In genomic region chr12:54017027-54017788, GRCh38 we compare ENCODE assay signal across 8 cellular contexts. TPM values are rescaled to one million over a fixed set of nuclear protein-coding genes. Genes with fewer than 3 reads are reported as not detected.
DNase-seq lines count a peak whose midpoint lies in the region; ATAC-seq, FAIRE-seq and TF ChIP-seq lines count a peak whose summit lies in the region.

No MANE protein-coding gene starts in this region.

- peaks cover 62% of the 10 kb centered on the region for H3K27me3 Mint-ChIP-seq in T-helper 17 cell

- peaks cover 11% of the 10 kb centered on the region for H3K4me1 Mint-ChIP-seq in T-helper 17 cell

- intact Hi-C loops in heart left ventricle (cut with DNase I) = no loop called here

- peak overlapping the region in 1 of 12 donors; percentile 25 for H3K27ac ChIP-seq in heart left ventricle

- H3K4me1 ChIP-seq in ES-I3 (ENCODE audit: insufficient read depth, low read length) (no peaks in the 10 kb centered on the region), heart left ventricle (peaks cover 0 to 50% (median 24%) of the 10 kb centered on the region in 12 donors)

- peak overlapping the region; percentile 86 for H3K4me3 ChIP-seq in Jurkat, Clone E6-1 (ENCODE audit: low read length)
- H3K4me3 ChIP-seq in heart left ventricle (peak overlapping the region; percentile 13 to 56 (median 48)), skeletal muscle cell (ENCODE audit: low read depth, low read length) (peak overlapping the region; percentile 78)

- no peak for FAIRE-seq in D721Med (lab: Jason Lieb, UNC)

- DNase-seq in Jurkat, Clone E6-1 (ENCODE audit: low read depth, low spot score) = no peak
- no peak for DNase-seq in T-helper 17 cell
- no peak for DNase-seq in heart left ventricle
- no peak for DNase-seq in skeletal muscle cell (ENCODE audit: low read depth)
- DNase-seq in islet precursor cell = no peak
- DNase-seq in D721Med (ENCODE audit: insufficient read length, low spot score) = no peak

- H3K9ac ChIP-seq in ES-I3 (ENCODE audit: low read depth, low read length) = peak overlapping the region; percentile 46; the same call in 1 of the 2 replicates

- H3K36me3 Mint-ChIP-seq in T-helper 17 cell (ENCODE audit: low read depth) = peaks cover 10% of the 10 kb centered on the region

- 3 to 4% (median 4%) methylated on average over 24 of the region's 24 CpGs for WGBS in heart left ventricle, 4 donors

- ATAC-seq in GM21619 (IDR thresholded peaks at IDR 0.05; ENCODE audit: unreplicated experiment) = peak; percentile 19
- peak; percentile 45 for ATAC-seq in T-helper 17 cell
- ATAC-seq in heart left ventricle = peak; percentile 6 to 57 (median 44)

- peak overlapping the region; percentile 85 for H3K4me3 Mint-ChIP-seq in T-helper 17 cell

- no peak for TF ChIP-seq POLR2A in heart left ventricle (IDR thresholded peaks at IDR 0.05)

- H3K36me3 ChIP-seq in ES-I3 (ENCODE audit: insufficient read depth, low read length) (no peaks in the 10 kb centered on the region), heart left ventricle (no peaks in the 10 kb centered on the region)

- H3K27ac Mint-ChIP-seq in T-helper 17 cell = peak overlapping the region; percentile 21

- peaks cover 56 to 97% (median 83%) of the 10 kb centered on the region in 9 donors for H3K27me3 ChIP-seq in heart left ventricle

- no peaks in the 10 kb centered on the region for H3K9me3 ChIP-seq in ES-I3 (ENCODE audit: control insufficient read depth, insufficient read depth, low read length)
- H3K9me3 ChIP-seq in T-helper 17 cell (ENCODE audit: control insufficient read depth, low read length, poor library complexity, severe bottlenecking) = peaks cover 2% of the 10 kb centered on the region
- H3K9me3 ChIP-seq in heart left ventricle = no peaks in the 10 kb centered on the region

- TF ChIP-seq CTCF in heart left ventricle (IDR thresholded peaks at IDR 0.05) = peak in 1 of 12 donors; percentile 14
- TF ChIP-seq CTCF in D721Med (IDR thresholded peaks at IDR 0.05; ENCODE audit: insufficient read depth, missing control alignments) = no peak

RNA-seq across cellular contexts. Expression of gene HOXC8, which starts 8.4 kb away (rescaled TPM):
- 1.1 TPM for polyA plus RNA-seq in Jurkat, Clone E6-1 (2012; ENCODE audit: insufficient read depth, insufficient read length)
- total RNA-seq in T-helper 17 cell (not detected), heart left ventricle (not detected)
- polyA plus RNA-seq in heart left ventricle = not detected

RNA-seq across cellular contexts. Expression of gene HOXC6, which starts 11.0 kb away (rescaled TPM):
- polyA plus RNA-seq in Jurkat, Clone E6-1 (2012; ENCODE audit: insufficient read depth, insufficient read length) = not detected
- not detected for total RNA-seq in T-helper 17 cell
- under 1 TPM in 1 of 9 donors, not detected in 8; 0.40 TPM for total RNA-seq in heart left ventricle
- polyA plus RNA-seq in heart left ventricle = under 1 TPM; 0.04 to 0.08 TPM

RNA-seq across cellular contexts. Expression of gene HOXC5, which starts 15.6 kb away (rescaled TPM):
- polyA plus RNA-seq in Jurkat, Clone E6-1 (2012; ENCODE audit: insufficient read depth, insufficient read length) = not detected
- total RNA-seq in T-helper 17 cell (not detected), heart left ventricle (not detected)
- polyA plus RNA-seq in heart left ventricle = not detected

RNA-seq across cellular contexts. Expression of gene HOXC9, which starts 17.2 kb away (rescaled TPM):
- polyA plus RNA-seq in Jurkat, Clone E6-1 (2012; ENCODE audit: insufficient read depth, insufficient read length) = 0.77 TPM
- total RNA-seq in T-helper 17 cell (not detected), heart left ventricle (not detected)
- polyA plus RNA-seq in heart left ventricle = not detected

RNA-seq across cellular contexts. Expression of gene HOXC10, which starts 32.3 kb away (rescaled TPM):
- polyA plus RNA-seq in Jurkat, Clone E6-1 (2012; ENCODE audit: insufficient read depth, insufficient read length) = 22.8 TPM
- total RNA-seq in T-helper 17 cell (not detected), heart left ventricle (not detected)
- polyA plus RNA-seq in heart left ventricle = not detected
